In genomic region chrX:155857561-155857960, GRCh38 we compare ENCODE assay signal across 12 cellular contexts. TPM values are rescaled to one million over a fixed set of nuclear protein-coding genes. Genes with fewer than 3 reads are reported as not detected.
DNase-seq lines count a peak whose midpoint lies in the region; FAIRE-seq and TF ChIP-seq lines count a peak whose summit lies in the region.
"Had no signal": no experiment of that assay in that cellular context is flagged by ENCODE, and none has a peak within 500 bp of the region (broad histone marks: within the 10 kb centered on the region; RNA-seq: fewer than 3 reads in every experiment).

No MANE protein-coding gene starts in this region.

- H3K23me2 ChIP-seq in H1 (ENCODE audit: low read depth, low read length): no peaks in the 10 kb centered on the region

- H3K4me1 ChIP-seq in H1 (replicated peaks in 1 of 4; ENCODE audit: control insufficient read depth in 3 of 4, insufficient read depth in 4 of 4, low read length in 3 of 4) (no peaks in the 10 kb centered on the region), vagina (no peaks in the 10 kb centered on the region), hepatocyte (ENCODE audit: insufficient read depth) (no peaks in the 10 kb centered on the region)
- H3K4me1 ChIP-seq: psoas muscle had no signal

- no peak overlapping the region for H4K8ac ChIP-seq in H1 (ENCODE audit: extremely low read depth, insufficient read depth, low read length)

- H3K79me1 ChIP-seq in H1 (ENCODE audit: low read depth, low read length): no peaks in the 10 kb centered on the region

- H3K4me2 ChIP-seq in H1 (ENCODE audit: insufficient read depth in 1 of 2, low read depth in 2 of 2, low read length in 2 of 2) (no peak overlapping the region), hepatocyte (no peak overlapping the region)

- intact Hi-C loops in vagina (cut with DNase I): no loop called here
- intact Hi-C loops in dorsolateral prefrontal cortex (cut with DNase I): no loop called here

- no peak for TF ChIP-seq EP300 in H1 (IDR thresholded peaks at IDR 0.05; ENCODE audit: borderline replicate concordance in 1 of 2, low read depth in 2 of 2, low read length in 2 of 2)

- H2AFZ ChIP-seq in H1 (ENCODE audit: low read length) (no peak overlapping the region), hepatocyte (no peak overlapping the region)

- H2BK20ac ChIP-seq in H1 (ENCODE audit: low read length): no peak overlapping the region

- no peaks in the 10 kb centered on the region for H3K9me2 ChIP-seq in hepatocyte (replicated peaks; ENCODE audit: insufficient read depth)

- TF ChIP-seq RAD21 in H1 (IDR thresholded peaks at IDR 0.05 in 1 of 2, conservative IDR thresholded peaks at IDR 0.05 in 1 of 2; ENCODE audit: low read depth in 2 of 2, low read length in 2 of 2): peak; percentile 62 to 71

- H3K9ac ChIP-seq in H1 (replicated peaks in 1 of 4; ENCODE audit: extremely low read depth in 1 of 4, low read depth in 3 of 4, low read length in 3 of 4): no peak overlapping the region

- H3K4me3 ChIP-seq in H1 (ENCODE audit: extremely low read depth in 1 of 4, insufficient read depth in 2 of 4, low read depth in 3 of 4, low read length in 4 of 4) (no peak overlapping the region), vagina (no peak overlapping the region), dorsolateral prefrontal cortex (no peak overlapping the region), hepatocyte (no peak overlapping the region)
- H3K4me3 ChIP-seq: psoas muscle had no signal

- H2BK120ac ChIP-seq in H1 (replicated peaks; ENCODE audit: low read depth, low read length): no peak overlapping the region

- no peak overlapping the region for H3K14ac ChIP-seq in H1 (ENCODE audit: insufficient read length)

- H3K36me3 ChIP-seq in H1 (ENCODE audit: control insufficient read depth in 2 of 4, insufficient read depth in 4 of 4, low read length in 3 of 4): no peaks in the 10 kb centered on the region
- H3K36me3 ChIP-seq in vagina: no peaks in the 10 kb centered on the region
- no peaks in the 10 kb centered on the region for H3K36me3 ChIP-seq in hepatocyte (replicated peaks; ENCODE audit: insufficient read depth, low read depth)

- peak; percentile 23 for DNase-seq in A172 (ENCODE audit: low spot score)
- DNase-seq in NCI-H526 (lab: John Stamatoyannopoulos, UW): peak; percentile 9 to 41
- DNase-seq in H1 (ENCODE audit: low read depth in 1 of 2, low spot score in 2 of 2): no peak
- DNase-seq in vagina (ENCODE audit: extremely low spot score in 2 of 2): no peak
- DNase-seq in dorsolateral prefrontal cortex: no peak
- no peak for DNase-seq in hepatocyte (ENCODE audit: low spot score)
- no peak for DNase-seq in stimulated activated CD8-positive, alpha-beta memory T cell treated with anti-CD3 and anti-CD28 coated beads, Interleukin-4, amount 100 ng/mL, for 48 hours
- DNase-seq: activated CD4-positive, alpha-beta memory T cell treated with anti-CD3 and anti-CD28 coated beads for 36 hours; CD4-positive, CD25-positive, alpha-beta regulatory T cell; NCI-H2081 treated with DMSO at 0.1 percent for 48 hours; psoas muscle had no signal

- H2AK5ac ChIP-seq in H1 (ENCODE audit: low read depth, low read length): no peak overlapping the region

- H3K56ac ChIP-seq in H1 (replicated peaks; ENCODE audit: insufficient read length, low read depth, low read length): no peak overlapping the region

- H3K79me2 ChIP-seq in H1 (ENCODE audit: control insufficient read depth in 1 of 2, insufficient read depth in 2 of 2, low read length in 2 of 2): no peaks in the 10 kb centered on the region
- H3K79me2 ChIP-seq in hepatocyte: no peaks in the 10 kb centered on the region

- no peak overlapping the region for H4K91ac ChIP-seq in H1 (replicated peaks; ENCODE audit: insufficient read length, low read length)

- H3K27ac ChIP-seq in H1 (ENCODE audit: low read depth, low read length) (no peak overlapping the region), vagina (no peak overlapping the region), dorsolateral prefrontal cortex (no peak overlapping the region), hepatocyte (no peak overlapping the region)
- H3K27ac ChIP-seq: psoas muscle had no signal

- H2BK15ac ChIP-seq in H1 (ENCODE audit: low read length): no peak overlapping the region

- H3K27me3 ChIP-seq in H1 (replicated peaks in 1 of 4; ENCODE audit: control insufficient read depth in 3 of 4, extremely low read depth in 1 of 4, insufficient read depth in 3 of 4, low read length in 3 of 4): no peaks in the 10 kb centered on the region
- H3K27me3 ChIP-seq in vagina: no peaks in the 10 kb centered on the region
- H3K27me3 ChIP-seq in dorsolateral prefrontal cortex: peaks cover 0 to 34% (median 4%) of the 10 kb centered on the region in 45 donors
- H3K27me3 ChIP-seq in hepatocyte: no peaks in the 10 kb centered on the region

- no peak for TF ChIP-seq POLR2A in H1 (IDR thresholded peaks at IDR 0.05; ENCODE audit: control extremely low read depth in 1 of 2, low read depth in 2 of 2, low read length in 2 of 2)
- no peak for TF ChIP-seq POLR2A in vagina (IDR thresholded peaks at IDR 0.05)

- H4K20me1 ChIP-seq in H1 (replicated peaks in 1 of 2; ENCODE audit: control insufficient read depth in 1 of 2, insufficient read depth in 2 of 2, low read length in 2 of 2): no peaks in the 10 kb centered on the region
- no peaks in the 10 kb centered on the region for H4K20me1 ChIP-seq in hepatocyte (ENCODE audit: insufficient read depth, poor library complexity, severe bottlenecking)

- CTCF ChIA-PET in H1 (lab: Charles Lee; ENCODE audit: partially characterized antibody): no interaction called here

- WGBS in H1 (ENCODE audit: extremely low coverage in 1 of 2, insufficient coverage in 1 of 2, insufficient read length in 1 of 2, insufficient replicate concordance in 2 of 2, low coverage in 1 of 2, low lambda C conversion rate in 2 of 2, missing lambda C conversion rate in 1 of 2), 2 experiments: 30% methylated on average over 1 of the region's 1 CpG; no CpG with 5 or more reads in 1 of the 2 experiments
- WGBS in hepatocyte (ENCODE audit: low lambda C conversion rate, missing lambda C conversion rate): 11% methylated on average over 1 of the region's 1 CpG

- POLR2A ChIA-PET in H1 (lab: Charles Lee; ENCODE audit: partially characterized antibody): no interaction called here

- peak; percentile 79 for FAIRE-seq in H1 (lab: Jason Lieb, UNC)

- peaks cover 0 to 3% of the 10 kb centered on the region in 2 experiments; a peak in 1 of 4 replicates for H3K9me3 ChIP-seq in H1 (ENCODE audit: insufficient read depth in 2 of 2, low read depth in 1 of 2, low read length in 1 of 2)
- H3K9me3 ChIP-seq in vagina: no peaks in the 10 kb centered on the region
- H3K9me3 ChIP-seq in hepatocyte (ENCODE audit: low read depth): no peaks in the 10 kb centered on the region
- H3K9me3 ChIP-seq: psoas muscle had no signal

- H2BK5ac ChIP-seq in H1 (ENCODE audit: low read depth, low read length): no peak overlapping the region

- peak; percentile 23; the same call in 1 of the 3 replicates for TF ChIP-seq CTCF in GM12872 (IDR thresholded peaks at IDR 0.05; ENCODE audit: insufficient read depth, low read depth, low read length)
- peak in 2 of 3 experiments; percentile 42 to 48; a peak in 3 of 4 replicates for TF ChIP-seq CTCF in H1 (IDR thresholded peaks at IDR 0.05; ENCODE audit: control extremely low read depth in 1 of 3, insufficient read depth in 1 of 3, low read depth in 1 of 3, low read length in 3 of 3)
- TF ChIP-seq CTCF in vagina (IDR thresholded peaks at IDR 0.05): no peak
- no peak for TF ChIP-seq CTCF in dorsolateral prefrontal cortex (IDR thresholded peaks at IDR 0.05 in 54 of 56, conservative IDR thresholded peaks at IDR 0.05 in 2 of 56; ENCODE audit: low read depth in 1 of 56, partially characterized antibody in 56 of 56)
- no peak for TF ChIP-seq CTCF in hepatocyte (IDR thresholded peaks at IDR 0.05; ENCODE audit: poor library complexity)

- no peak overlapping the region for H4K5ac ChIP-seq in H1 (ENCODE audit: insufficient read length, low read depth, low read length)

- no peak overlapping the region for H3K18ac ChIP-seq in H1 (ENCODE audit: extremely low read depth, low read length)

- no peak overlapping the region for H3K23ac ChIP-seq in H1 (ENCODE audit: insufficient read length)

- no peak overlapping the region for H2BK12ac ChIP-seq in H1 (ENCODE audit: low read depth, low read length)

- no peak overlapping the region for H3K4ac ChIP-seq in H1 (replicated peaks; ENCODE audit: insufficient read length, low read depth, low read length)

TF ChIP-seq in H1, 55 proteins besides CTCF, POLR2A, EP300 and RAD21:
- TF ChIP-seq SRF (IDR thresholded peaks at IDR 0.05; ENCODE audit: low read depth, low read length) (no peak), CHD1 (IDR thresholded peaks at IDR 0.05; ENCODE audit: low read depth, low read length) (no peak), TAF1 (IDR thresholded peaks at IDR 0.05; ENCODE audit: low read depth, low read length) (no peak), YY1 (IDR thresholded peaks at IDR 0.05; ENCODE audit: low read depth, low read length) (no peak), ASH2L (IDR thresholded peaks at IDR 0.05; ENCODE audit: low read length) (no peak), KDM5A (IDR thresholded peaks at IDR 0.05; ENCODE audit: low read length) (no peak), USF2 (IDR thresholded peaks at IDR 0.05; ENCODE audit: low read length) (no peak)

RNA-seq across cellular contexts. Expression of gene VAMP7, which starts 23.6 kb away (rescaled TPM):
- total RNA-seq in A172 (2014; rRNA removed; shearing (Covaris generic)): 157 and 159 TPM in 2 replicates
- 20.4 and 22.1 TPM in 2 replicates for total RNA-seq in H1 (2021; fragmentation: NEBNext Ultra II Directional; extraction: Animal tissue kit (Norgen Biotek cat#: 25700))
- 8.4 and 14.2 TPM in 2 replicates for polyA plus RNA-seq in H1 (2011; rRNA removed)
- 14.3 TPM for polyA plus RNA-seq in H1 (2011; cell fraction: cytosol; rRNA removed)
- 4.1 TPM for polyA plus RNA-seq in H1 (2011; cell fraction: nucleus; rRNA removed)
- polyA plus RNA-seq in H1 (2012, experiment 1 of 2): 13.9 to 20.5 TPM (median 15.8 TPM) in 4 replicates
- 1.8 TPM for polyA plus RNA-seq in H1 (2012, experiment 2 of 2)
- 13.0 TPM for polyA plus RNA-seq in H1 (2013, experiment 1 of 2)
- 15.5 TPM for polyA plus RNA-seq in H1 (2013, experiment 2 of 2)
- 10.2 and 18.0 TPM in 2 replicates for polyA minus RNA-seq in H1 (2011; rRNA and poly(A)+ RNA removed)
- 6.7 TPM for polyA minus RNA-seq in H1 (2011; cell fraction: cytosol; rRNA and poly(A)+ RNA removed)
- polyA minus RNA-seq in H1 (2011; cell fraction: nucleus; rRNA and poly(A)+ RNA removed): 9.3 TPM
- total RNA-seq in vagina: 22.3 TPM
- total RNA-seq in dorsolateral prefrontal cortex: 10 to 100 TPM; 17.8 to 46.0 (median 29.5) TPM
- total RNA-seq in hepatocyte: 52.6 and 55.9 TPM in 2 replicates
- 34.0 and 34.8 TPM in 2 replicates for polyA plus RNA-seq in hepatocyte

Comparison
In these comparisons a context has a peak if more than half of its experiments do, and no peak if none do; other contexts are left out.
1. DNase-seq: peak in A172 (single experiment) and NCI-H526 (2 of 2); none in H1 (0 of 2), vagina (0 of 2), dorsolateral prefrontal cortex (0 of 10), hepatocyte (single experiment) and stimulated activated CD8-positive, alpha-beta memory T cell treated with anti-CD3 and anti-CD28 coated beads, Interleukin-4, amount 100 ng/mL, for 48 hours (single experiment).
2. CTCF ChIP-seq: peak in GM12872 (single experiment) and H1 (2 of 3); none in vagina (0 of 3), dorsolateral prefrontal cortex (0 of 56) and hepatocyte (single experiment).